20 cellular contexts compared by ENCODE assay signal in the genomic region with DNA sequence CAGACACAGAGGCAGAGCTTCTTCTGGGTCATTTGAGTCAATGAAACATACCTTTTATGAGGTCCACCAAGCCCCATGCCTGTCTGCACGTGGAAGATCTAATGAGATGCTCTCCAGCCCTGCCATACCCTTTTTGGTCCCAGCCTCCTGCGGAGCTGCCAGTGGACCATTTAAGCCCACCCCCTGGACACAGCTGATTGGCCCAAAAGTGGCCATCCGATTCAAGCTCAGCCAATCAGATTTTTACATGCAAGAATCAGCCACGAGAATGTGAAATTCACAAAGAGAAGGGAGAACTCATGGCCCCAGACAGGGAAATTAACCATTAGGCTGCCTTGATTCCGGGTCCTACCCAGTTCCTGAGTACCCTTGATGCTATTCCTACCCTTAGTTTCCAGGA.
A peak's percentile ranks its signal among the peaks of the same experiment; 100 is the strongest.
DNase-seq lines count a peak whose midpoint lies in the region; ATAC-seq and TF ChIP-seq lines count a peak whose summit lies in the region.
"Had no signal": no experiment of that assay in that cellular context is flagged by ENCODE, and none has a peak within 500 bp of the region (broad histone marks: within the 10 kb centered on the region; RNA-seq: fewer than 3 reads in every experiment).

No MANE protein-coding gene starts in this region.

- no peak overlapping the region for H2AK5ac ChIP-seq in mesenchymal stem cell (ENCODE audit: low read length, severe bottlenecking)

- H3K4me1 ChIP-seq in A673 (ENCODE audit: insufficient read depth, low read length, poor library complexity, severe bottlenecking) (no peaks in the 10 kb centered on the region), mesenchymal stem cell (ENCODE audit: control insufficient read depth, insufficient read depth, low read depth, low read length) (no peaks in the 10 kb centered on the region), breast epithelium (no peaks in the 10 kb centered on the region)
- H3K4me1 ChIP-seq: BLaER1, Peyer's patch had no signal

- no peak for TF ChIP-seq POLR2A in breast epithelium (IDR thresholded peaks at IDR 0.05)

- intact Hi-C loops in A673 (cut with micrococcal nuclease; ENCODE audit: unreplicated experiment): no loop called here
- intact Hi-C loops in breast epithelium (cut with DNase I; ENCODE audit: low total_unique reads): no loop called here

- H3K27me3 ChIP-seq in A673 (replicated peaks; ENCODE audit: insufficient read depth, low read depth, low read length, poor library complexity) (peaks cover 34% of the 10 kb centered on the region), mesenchymal stem cell (ENCODE audit: control insufficient read depth in 1 of 2, insufficient read depth in 1 of 2, low read length in 2 of 2) (no peaks in the 10 kb centered on the region), breast epithelium (no peaks in the 10 kb centered on the region)
- H3K27me3 ChIP-seq: BLaER1, Peyer's patch had no signal

- TF ChIP-seq CTCF in A673 (conservative IDR thresholded peaks at IDR 0.05; ENCODE audit: low read depth, low read length) (no peak), breast epithelium (IDR thresholded peaks at IDR 0.05) (no peak)

- CTCF ChIA-PET in A673 (lab: Charles Lee): interaction anchor here (0.5 kb wide), 1 partner anchor 49 kb away, joined by 8 read pairs; no protein-coding TSS in a partner anchor

- H3K9me3 ChIP-seq in A673 (ENCODE audit: low read depth, low read length, poor library complexity, severe bottlenecking): no peaks in the 10 kb centered on the region
- peaks cover 13% of the 10 kb centered on the region for H3K9me3 ChIP-seq in mesenchymal stem cell (ENCODE audit: control insufficient read depth, low read length)
- H3K9me3 ChIP-seq in breast epithelium: peaks cover 0 to 10% of the 10 kb centered on the region in 2 donors
- H3K9me3 ChIP-seq: BLaER1, Peyer's patch had no signal

- H3K4ac ChIP-seq in mesenchymal stem cell (ENCODE audit: low read depth in 1 of 2, low read length in 2 of 2): no peak overlapping the region

- no peak overlapping the region for H4K91ac ChIP-seq in mesenchymal stem cell (ENCODE audit: low read length)

- DNase-seq in A673 (ENCODE audit: low spot score) (peak; percentile 4), SK-N-DZ (ENCODE audit: low spot score) (peak; percentile 76), mesenchymal stem cell (no peak), breast epithelium (ENCODE audit: low spot score in 2 of 2) (no peak), NCI-H2171 (lab: John Stamatoyannopoulos, UW) (no peak)
- peak; percentile 6 for DNase-seq in Jurkat, Clone E6-1 (ENCODE audit: low read depth, low spot score)
- DNase-seq: CD4-positive, alpha-beta memory T cell; DMS53; H9; KBM-7; NCI-H1417 treated with DMSO at 0.1 percent for 48 hours; NCI-H187 treated with DMSO at 0.1 percent for 48 hours; NCI-H226; NCI-H524; Peyer's patch; T-helper 1 cell had no signal

- no peak overlapping the region for H2BK120ac ChIP-seq in mesenchymal stem cell (ENCODE audit: low read depth, low read length)

- H3K4me3 ChIP-seq in A673 (ENCODE audit: low read depth, low read length, poor library complexity, severe bottlenecking) (no peak overlapping the region), mesenchymal stem cell (ENCODE audit: insufficient read depth in 1 of 2, low read depth in 1 of 2, low read length in 2 of 2) (no peak overlapping the region), breast epithelium (no peak overlapping the region)
- H3K4me3 ChIP-seq in Jurkat, Clone E6-1 (ENCODE audit: low read length): no peak overlapping the region
- H3K4me3 ChIP-seq: BLaER1, Peyer's patch had no signal

- H3K27ac ChIP-seq in A673 (ENCODE audit: low read depth, low read length, poor library complexity, severe bottlenecking) (no peak overlapping the region), mesenchymal stem cell (ENCODE audit: low read length, poor library complexity, severe bottlenecking) (no peak overlapping the region), breast epithelium (no peak overlapping the region)
- H3K27ac ChIP-seq: BLaER1, Peyer's patch had no signal

- BruUV-seq in A673 (replicated peaks; lab: Mats Ljungman, UMichigan): no TSS peak

- H3K79me1 ChIP-seq in mesenchymal stem cell (replicated peaks; ENCODE audit: low read length, poor library complexity, severe bottlenecking): no peaks in the 10 kb centered on the region

- ATAC-seq in HG03039 (IDR thresholded peaks at IDR 0.05; ENCODE audit: unreplicated experiment): no peak
- ATAC-seq in GM21528 (IDR thresholded peaks at IDR 0.05; ENCODE audit: low FRiP score, unreplicated experiment): no peak
- ATAC-seq: Right ventricle myocardium inferior had no signal

- H2BK12ac ChIP-seq in mesenchymal stem cell (ENCODE audit: low read length in 2 of 2): no peak overlapping the region

- WGBS in mesenchymal stem cell: 49% methylated on average over 5 of the region's 5 CpGs

- no peak overlapping the region for H3K14ac ChIP-seq in mesenchymal stem cell (ENCODE audit: low read length in 2 of 2)

- H3K4me2 ChIP-seq in mesenchymal stem cell (ENCODE audit: low read length, poor library complexity, severe bottlenecking): no peak overlapping the region
- H3K4me2 ChIP-seq: BLaER1 had no signal

- H3K9ac ChIP-seq in mesenchymal stem cell (ENCODE audit: low read length): no peak overlapping the region
- H3K9ac ChIP-seq: BLaER1 had no signal

- no peak overlapping the region for H3K18ac ChIP-seq in mesenchymal stem cell (ENCODE audit: low read depth in 1 of 2, low read length in 2 of 2)

- no peaks in the 10 kb centered on the region for H3K36me3 ChIP-seq in A673 (ENCODE audit: insufficient read depth, low read length, poor library complexity, severe bottlenecking)
- no peaks in the 10 kb centered on the region for H3K36me3 ChIP-seq in mesenchymal stem cell (ENCODE audit: control insufficient read depth in 1 of 2, insufficient read depth in 2 of 2, low read depth in 1 of 2, low read length in 2 of 2)
- no peaks in the 10 kb centered on the region for H3K36me3 ChIP-seq in breast epithelium
- H3K36me3 ChIP-seq: BLaER1, Peyer's patch had no signal

- no peak overlapping the region for H2BK5ac ChIP-seq in mesenchymal stem cell (ENCODE audit: low read depth, low read length, poor library complexity, severe bottlenecking)

- no peak overlapping the region for H4K8ac ChIP-seq in mesenchymal stem cell (ENCODE audit: low read length)

- peak overlapping the region; percentile 51 for H2AFZ ChIP-seq in mesenchymal stem cell (ENCODE audit: low read depth, low read length)

- no peak overlapping the region for H3K23ac ChIP-seq in mesenchymal stem cell (ENCODE audit: low read length in 2 of 2)

- no peak overlapping the region for H2BK15ac ChIP-seq in mesenchymal stem cell (ENCODE audit: low read depth, poor library complexity, severe bottlenecking)

- POLR2A ChIA-PET in A673 (lab: Charles Lee; ENCODE audit: low non-redundant PET): no interaction called here

Comparison
In these comparisons a context has a peak if more than half of its experiments do, and no peak if none do; other contexts are left out.
1. DNase-seq: peak in A673 (single experiment), Jurkat, Clone E6-1 (single experiment) and SK-N-DZ (single experiment); none in mesenchymal stem cell (single experiment), breast epithelium (0 of 2) and NCI-H2171 (single experiment).